17 cellular contexts compared by ENCODE assay signal in genomic region chr10:60239228-60239627, GRCh38.
"Had no signal": no experiment of that assay in that cellular context is flagged by ENCODE, and none has a peak within 500 bp of the region (broad histone marks: within the 10 kb centered on the region; RNA-seq: fewer than 3 reads in every experiment).

No MANE protein-coding gene starts in this region.

- H3K36me3 Mint-ChIP-seq: activated CD8-positive, alpha-beta memory T cell treated with anti-CD3 and anti-CD28 coated beads, Interleukin-2, amount 10 ng/mL, durations not matched to agents 7 days and 5 days; activated naive CD4-positive, alpha-beta T cell treated with anti-CD3 and anti-CD28 coated beads, Interleukin-2, amount 10 ng/mL, durations not matched to agents 7 days and 5 days had no signal

- H3K4me2 ChIP-seq: hepatocyte had no signal

- H2AFZ ChIP-seq: hepatocyte had no signal

- H3K36me3 ChIP-seq: colonic mucosa, prostate gland, thoracic aorta, upper lobe of right lung had no signal

- H3K9me3 ChIP-seq: colonic mucosa, prostate gland, thoracic aorta, upper lobe of right lung had no signal

- H3K4me1 ChIP-seq: colonic mucosa, foreskin keratinocyte, prostate gland had no signal

- ATAC-seq: activated naive CD8-positive, alpha-beta T cell treated with anti-CD3 and anti-CD28 coated beads, Interleukin-2, amount 50 U/mL, for 24 hours had no signal

- DNase-seq: activated CD4-positive, alpha-beta T cell treated with anti-CD3 and anti-CD28 coated beads for 1 hour; activated CD8-positive, alpha-beta memory T cell treated with anti-CD3 and anti-CD28 coated beads, Interleukin-2, amount 10 ng/mL, durations not matched to agents 7 days and 5 days; activated naive CD4-positive, alpha-beta T cell treated with anti-CD3 and anti-CD28 coated beads, Interleukin-2, amount 10 ng/mL, durations not matched to agents 7 days and 5 days; activated naive CD8-positive, alpha-beta T cell treated with anti-CD3 and anti-CD28 coated beads, Interleukin-2, amount 50 U/mL, for 24 hours; activated T-cell treated with anti-CD3 and anti-CD28 coated beads, Interleukin-2, amount 50 U/mL, for 4 hours; central memory CD4-positive, alpha-beta T cell; colonic mucosa; right cardiac atrium; upper lobe of right lung had no signal

- H3K4me3 Mint-ChIP-seq: activated CD8-positive, alpha-beta memory T cell treated with anti-CD3 and anti-CD28 coated beads, Interleukin-2, amount 10 ng/mL, durations not matched to agents 7 days and 5 days; activated naive CD4-positive, alpha-beta T cell treated with anti-CD3 and anti-CD28 coated beads, Interleukin-2, amount 10 ng/mL, durations not matched to agents 7 days and 5 days; activated naive CD8-positive, alpha-beta T cell treated with anti-CD3 and anti-CD28 coated beads, Interleukin-2, amount 50 U/mL, for 24 hours; activated T-cell treated with anti-CD3 and anti-CD28 coated beads, Interleukin-2, amount 50 U/mL, for 4 hours; brain had no signal

- H3K27ac Mint-ChIP-seq: activated naive CD4-positive, alpha-beta T cell treated with anti-CD3 and anti-CD28 coated beads, Interleukin-2, amount 10 ng/mL, durations not matched to agents 7 days and 5 days; activated naive CD8-positive, alpha-beta T cell treated with anti-CD3 and anti-CD28 coated beads, Interleukin-2, amount 50 U/mL, for 24 hours had no signal

- H3K27ac ChIP-seq: colonic mucosa, foreskin keratinocyte, hepatocyte, prostate gland, thoracic aorta, upper lobe of right lung, VCaP had no signal

- H3K27me3 ChIP-seq: colonic mucosa, foreskin keratinocyte, hepatocyte, upper lobe of right lung had no signal

- H3K27me3 Mint-ChIP-seq: activated naive CD4-positive, alpha-beta T cell treated with anti-CD3 and anti-CD28 coated beads, Interleukin-2, amount 10 ng/mL, durations not matched to agents 7 days and 5 days; activated naive CD8-positive, alpha-beta T cell treated with anti-CD3 and anti-CD28 coated beads, Interleukin-2, amount 50 U/mL, for 24 hours; brain had no signal

- H3K79me2 ChIP-seq: hepatocyte had no signal

- H3K4me3 ChIP-seq: colonic mucosa, hepatocyte, lung, prostate gland, skin epidermis, thoracic aorta, upper lobe of right lung had no signal

- H3K9me3 Mint-ChIP-seq: activated naive CD4-positive, alpha-beta T cell treated with anti-CD3 and anti-CD28 coated beads, Interleukin-2, amount 10 ng/mL, durations not matched to agents 7 days and 5 days; activated naive CD8-positive, alpha-beta T cell treated with anti-CD3 and anti-CD28 coated beads, Interleukin-2, amount 50 U/mL, for 24 hours; activated T-cell treated with anti-CD3 and anti-CD28 coated beads, Interleukin-2, amount 50 U/mL, for 4 hours had no signal
